ENCODE assay signal across 1 cellular context in genomic region chr11:3011891-3012885, GRCh38.
TF ChIP-seq lines count a peak whose summit lies in the region.

No MANE protein-coding gene starts in this region.

TF ChIP-seq in HCT116, 20 proteins besides CTCF, POLR2A, EP300 and RAD21:
- TF ChIP-seq ZNF274 (IDR thresholded peaks at IDR 0.05; ENCODE audit: low read depth, low read length) (no peak), SP1 (IDR thresholded peaks at IDR 0.05; ENCODE audit: low read depth) (no peak), POLR2AphosphoS5 (IDR thresholded peaks at IDR 0.05; ENCODE audit: low read depth, low read length) (peak; percentile 9; the same call in 1 of the 2 replicates), ZFX (IDR thresholded peaks at IDR 0.05) (no peak)
- TF ChIP-seq, protein P1, sequence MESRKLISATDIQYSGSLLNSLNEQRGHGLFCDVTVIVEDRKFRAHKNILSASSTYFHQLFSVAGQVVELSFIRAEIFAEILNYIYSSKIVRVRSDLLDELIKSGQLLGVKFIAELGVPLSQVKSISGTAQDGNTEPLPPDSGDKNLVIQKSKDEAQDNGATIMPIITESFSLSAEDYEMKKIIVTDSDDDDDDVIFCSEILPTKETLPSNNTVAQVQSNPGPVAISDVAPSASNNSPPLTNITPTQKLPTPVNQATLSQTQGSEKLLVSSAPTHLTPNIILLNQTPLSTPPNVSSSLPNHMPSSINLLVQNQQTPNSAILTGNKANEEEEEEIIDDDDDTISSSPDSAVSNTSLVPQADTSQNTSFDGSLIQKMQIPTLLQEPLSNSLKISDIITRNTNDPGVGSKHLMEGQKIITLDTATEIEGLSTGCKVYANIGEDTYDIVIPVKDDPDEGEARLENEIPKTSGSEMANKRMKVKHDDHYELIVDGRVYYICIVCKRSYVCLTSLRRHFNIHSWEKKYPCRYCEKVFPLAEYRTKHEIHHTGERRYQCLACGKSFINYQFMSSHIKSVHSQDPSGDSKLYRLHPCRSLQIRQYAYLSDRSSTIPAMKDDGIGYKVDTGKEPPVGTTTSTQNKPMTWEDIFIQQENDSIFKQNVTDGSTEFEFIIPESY (IDR thresholded peaks at IDR 0.05; ENCODE audit: extremely low read depth, insufficient replicate concordance, low read length): no peak
